ENCODE assay signal across 25 cellular contexts in the genomic region with DNA sequence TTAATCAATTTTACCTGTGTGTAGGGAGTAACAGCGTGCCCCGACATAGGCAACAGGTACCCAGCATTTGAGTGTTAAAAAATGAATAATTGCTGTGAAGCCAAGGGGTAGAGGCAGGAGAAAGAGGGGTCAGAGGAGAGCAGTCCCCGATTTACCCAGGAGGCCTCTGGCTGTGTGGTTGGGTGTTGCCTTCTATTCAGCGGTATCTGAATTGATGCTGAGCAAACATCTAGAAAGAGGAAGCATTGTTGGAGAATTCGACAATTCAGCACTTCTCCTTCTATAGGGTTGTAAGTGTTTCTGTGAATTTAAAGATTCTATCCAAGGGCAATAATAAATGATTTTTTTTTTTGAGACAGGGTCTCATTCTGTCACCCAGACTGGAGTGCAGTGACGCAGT. TPM values are rescaled to one million over a fixed set of nuclear protein-coding genes. Genes with fewer than 3 reads are reported as not detected.
A peak's percentile ranks its signal among the peaks of the same experiment; 100 is the strongest.
DNase-seq lines count a peak whose midpoint lies in the region; ATAC-seq lines count a peak whose summit lies in the region.
"Had no signal": no experiment of that assay in that cellular context is flagged by ENCODE, and none has a peak within 500 bp of the region (broad histone marks: within the 10 kb centered on the region; RNA-seq: fewer than 3 reads in every experiment).

No MANE protein-coding gene starts in this region.

- H4K8ac ChIP-seq in trophoblast cell (ENCODE audit: low read depth, low read length), result no peak overlapping the region

- H3K9me3 Mint-ChIP-seq in dendritic cell treated with granulocyte-macrophage colony-stimulating factor and Interleukin-4, amounts not matched to agents 40 ng/mL and 50 ng/mL, for 4 days, result peaks cover 7% of the 10 kb centered on the region
- H3K9me3 Mint-ChIP-seq: activated CD4-positive, alpha-beta T cell treated with anti-CD3 and anti-CD28 coated beads, Interleukin-2, amount 10 ng/mL, durations not matched to agents 7 days and 5 days; CD8-positive, alpha-beta memory T cell; stimulated activated naive CD8-positive, alpha-beta T cell treated with anti-CD3 and anti-CD28 coated beads, Interleukin-15, amount 100 ng/mL, for 72 hours; T-helper 1 cell treated with Interleukin-12 subunit alpha and Interleukin-12 subunit beta and Interleukin-4 antibody, amounts not matched to agents 30 μg/mL and 1 μg/mL, for 36 hours had no signal

- no peak overlapping the region for H3K4ac ChIP-seq in trophoblast cell (ENCODE audit: low read depth, low read length)

- H3K79me1 ChIP-seq in trophoblast cell (ENCODE audit: low read length), result no peaks in the 10 kb centered on the region

- H3K27ac ChIP-seq in trophoblast cell (ENCODE audit: low read depth, low read length), result no peak overlapping the region
- H3K27ac ChIP-seq: SJSA1, tibial artery, WERI-Rb-1 had no signal

- no peaks in the 10 kb centered on the region for H3K4me1 ChIP-seq in trophoblast cell (ENCODE audit: control insufficient read depth in 1 of 2, insufficient read depth in 2 of 2, low read length in 2 of 2)
- H3K4me1 ChIP-seq: SJSA1, tibial artery had no signal

- no peak overlapping the region for H3K4me3 ChIP-seq in trophoblast cell (ENCODE audit: low read depth, low read length)
- H3K4me3 ChIP-seq: MG63, SJSA1, tibial artery had no signal

- H3K23ac ChIP-seq in trophoblast cell (ENCODE audit: low read length), result no peak overlapping the region

- peaks cover 46% of the 10 kb centered on the region for H3K27me3 Mint-ChIP-seq in dendritic cell treated with granulocyte-macrophage colony-stimulating factor and Interleukin-4, amounts not matched to agents 40 ng/mL and 50 ng/mL, for 4 days

- H2AK5ac ChIP-seq in trophoblast cell (ENCODE audit: low read length), result no peak overlapping the region

- peak overlapping the region; percentile 44 for H3K4me3 Mint-ChIP-seq in dendritic cell treated with granulocyte-macrophage colony-stimulating factor and Interleukin-4, amounts not matched to agents 40 ng/mL and 50 ng/mL, for 4 days
- H3K4me3 Mint-ChIP-seq: activated CD4-positive, alpha-beta T cell treated with anti-CD3 and anti-CD28 coated beads, Interleukin-2, amount 10 ng/mL, durations not matched to agents 7 days and 5 days; brain; CD8-positive, alpha-beta memory T cell; stimulated activated naive CD8-positive, alpha-beta T cell treated with anti-CD3 and anti-CD28 coated beads, Interleukin-15, amount 100 ng/mL, for 72 hours; T-helper 1 cell treated with Interleukin-12 subunit alpha and Interleukin-12 subunit beta and Interleukin-4 antibody, amounts not matched to agents 30 μg/mL and 1 μg/mL, for 36 hours had no signal

- H3K79me2 ChIP-seq in trophoblast cell (ENCODE audit: control insufficient read depth, insufficient read depth, low read length, poor library complexity), result no peaks in the 10 kb centered on the region

- H3K4me2 ChIP-seq in trophoblast cell (ENCODE audit: low read length), result no peak overlapping the region

- peak; percentile 58 for ATAC-seq in sciatic nerve
- ATAC-seq: stimulated activated naive CD8-positive, alpha-beta T cell treated with anti-CD3 and anti-CD28 coated beads, Interleukin-15, amount 100 ng/mL, for 72 hours had no signal

- no peak overlapping the region for H3K9ac ChIP-seq in trophoblast cell (ENCODE audit: low read length)

- H2BK120ac ChIP-seq in trophoblast cell (ENCODE audit: insufficient read depth, low read length, poor library complexity), result no peak overlapping the region

- peaks cover 49% of the 10 kb centered on the region for H3K4me1 Mint-ChIP-seq in dendritic cell treated with granulocyte-macrophage colony-stimulating factor and Interleukin-4, amounts not matched to agents 40 ng/mL and 50 ng/mL, for 4 days (ENCODE audit: low read depth)
- H3K4me1 Mint-ChIP-seq: activated CD4-positive, alpha-beta T cell treated with anti-CD3 and anti-CD28 coated beads, Interleukin-2, amount 10 ng/mL, durations not matched to agents 7 days and 5 days; brain; CD8-positive, alpha-beta memory T cell; stimulated activated naive CD8-positive, alpha-beta T cell treated with anti-CD3 and anti-CD28 coated beads, Interleukin-15, amount 100 ng/mL, for 72 hours had no signal

- intact Hi-C loops in dendritic cell treated with granulocyte-macrophage colony-stimulating factor and Interleukin-4, amounts not matched to agents 40 ng/mL and 50 ng/mL, for 4 days (cut with micrococcal nuclease), result no loop called here
- intact Hi-C loops in sciatic nerve (cut with DNase I), result no loop called here

- DNase-seq in SIG-M5 treated with dmso at 0.1 percent for 504 hours (lab: John Stamatoyannopoulos, UW; ENCODE audit: unreplicated experiment) (peak; percentile 38), SIG-M5 (lab: John Stamatoyannopoulos, UW) (no peak), NOMO-1 (lab: John Stamatoyannopoulos, UW; ENCODE audit: unreplicated experiment in 2 of 2) (peak; percentile 35 to 73), sciatic nerve (ENCODE audit: low spot score) (no peak), COR-L47 (lab: John Stamatoyannopoulos, UW) (no peak), trophoblast cell (no peak), NCI-H128 (lab: John Stamatoyannopoulos, UW; ENCODE audit: unreplicated experiment) (no peak)
- DNase-seq: 8988T; activated CD4-positive, alpha-beta T cell treated with anti-CD3 and anti-CD28 coated beads, Interleukin-2, amount 10 ng/mL, durations not matched to agents 7 days and 5 days; activated naive CD4-positive, alpha-beta T cell; activated T-cell treated with anti-CD3 and anti-CD28 coated beads, Interleukin-2, amount 50 U/mL, for 48 hours; CD8-positive, alpha-beta memory T cell; effector memory CD4-positive, alpha-beta T cell; foreskin fibroblast; GDM1; MG63; NCI-H1930; NCI-H82; stimulated activated naive CD8-positive, alpha-beta T cell treated with anti-CD3 and anti-CD28 coated beads, Interleukin-15, amount 100 ng/mL, for 72 hours; WERI-Rb-1 had no signal

- H3K27ac Mint-ChIP-seq in dendritic cell treated with granulocyte-macrophage colony-stimulating factor and Interleukin-4, amounts not matched to agents 40 ng/mL and 50 ng/mL, for 4 days, result peak overlapping the region; percentile 90
- H3K27ac Mint-ChIP-seq: activated CD4-positive, alpha-beta T cell treated with anti-CD3 and anti-CD28 coated beads, Interleukin-2, amount 10 ng/mL, durations not matched to agents 7 days and 5 days; CD8-positive, alpha-beta memory T cell; stimulated activated naive CD8-positive, alpha-beta T cell treated with anti-CD3 and anti-CD28 coated beads, Interleukin-15, amount 100 ng/mL, for 72 hours; T-helper 1 cell treated with Interleukin-12 subunit alpha and Interleukin-12 subunit beta and Interleukin-4 antibody, amounts not matched to agents 30 μg/mL and 1 μg/mL, for 36 hours had no signal

- H3K14ac ChIP-seq in trophoblast cell (ENCODE audit: low read length), result no peak overlapping the region

- no peak overlapping the region for H2AFZ ChIP-seq in trophoblast cell (ENCODE audit: insufficient read depth, low read length, poor library complexity)

- no peak overlapping the region for H3K18ac ChIP-seq in trophoblast cell (ENCODE audit: low read length)

- H4K12ac ChIP-seq in trophoblast cell (ENCODE audit: low read depth, low read length), result no peak overlapping the region

- H3K36me3 Mint-ChIP-seq in dendritic cell treated with granulocyte-macrophage colony-stimulating factor and Interleukin-4, amounts not matched to agents 40 ng/mL and 50 ng/mL, for 4 days (ENCODE audit: low read depth), result peaks cover 17% of the 10 kb centered on the region
- H3K36me3 Mint-ChIP-seq: brain; CD8-positive, alpha-beta memory T cell had no signal

- no CpG with 5 or more reads among the region's 6 CpGs for WGBS in trophoblast cell (ENCODE audit: extremely low coverage, insufficient coverage, insufficient read length)

- H3K9me3 ChIP-seq in trophoblast cell (ENCODE audit: insufficient read depth, low read depth, low read length), result peaks cover 4% of the 10 kb centered on the region
- H3K9me3 ChIP-seq: MG63, SJSA1, tibial artery had no signal

- H2BK12ac ChIP-seq in trophoblast cell (ENCODE audit: low read length), result no peak overlapping the region

- H2BK5ac ChIP-seq in trophoblast cell (ENCODE audit: low read depth, low read length, poor library complexity), result no peak overlapping the region

- no peaks in the 10 kb centered on the region for H3K27me3 ChIP-seq in trophoblast cell (ENCODE audit: insufficient read depth, low read length)
- H3K27me3 ChIP-seq: MG63 had no signal

- H4K91ac ChIP-seq in trophoblast cell (ENCODE audit: low read depth, low read length), result no peak overlapping the region

- no peaks in the 10 kb centered on the region for H3K36me3 ChIP-seq in trophoblast cell (ENCODE audit: control insufficient read depth in 1 of 2, insufficient read depth in 2 of 2, low read length in 2 of 2)
- H3K36me3 ChIP-seq: MG63, SJSA1, tibial artery, WERI-Rb-1 had no signal

RNA-seq across cellular contexts. Expression of a gene that starts 8.7 kb away (rescaled TPM):
- total RNA-seq in sciatic nerve, result 95.4 TPM
- polyA plus RNA-seq in trophoblast cell (2013), result 459 and 461 TPM in 2 replicates

Comparison
In these comparisons a context has a peak if more than half of its experiments do, and no peak if none do; other contexts are left out.
1. DNase-seq: peak in SIG-M5 treated with dmso at 0.1 percent for 504 hours (single experiment) and NOMO-1 (2 of 2); none in SIG-M5 (single experiment), sciatic nerve (single experiment), COR-L47 (single experiment), trophoblast cell (0 of 2) and NCI-H128 (single experiment).